Comparison of ENCODE assay signal across 1 cellular context in genomic region chr16:11612110-11612981, GRCh38.
A peak's percentile ranks its signal among the peaks of the same experiment; 100 is the strongest.
TF ChIP-seq lines count a peak whose summit lies in the region.

No MANE protein-coding gene starts in this region.

TF ChIP-seq in K562, 482 proteins besides CTCF, POLR2A, EP300 and RAD21 (continued from another document):
- TF ChIP-seq, protein P1, sequence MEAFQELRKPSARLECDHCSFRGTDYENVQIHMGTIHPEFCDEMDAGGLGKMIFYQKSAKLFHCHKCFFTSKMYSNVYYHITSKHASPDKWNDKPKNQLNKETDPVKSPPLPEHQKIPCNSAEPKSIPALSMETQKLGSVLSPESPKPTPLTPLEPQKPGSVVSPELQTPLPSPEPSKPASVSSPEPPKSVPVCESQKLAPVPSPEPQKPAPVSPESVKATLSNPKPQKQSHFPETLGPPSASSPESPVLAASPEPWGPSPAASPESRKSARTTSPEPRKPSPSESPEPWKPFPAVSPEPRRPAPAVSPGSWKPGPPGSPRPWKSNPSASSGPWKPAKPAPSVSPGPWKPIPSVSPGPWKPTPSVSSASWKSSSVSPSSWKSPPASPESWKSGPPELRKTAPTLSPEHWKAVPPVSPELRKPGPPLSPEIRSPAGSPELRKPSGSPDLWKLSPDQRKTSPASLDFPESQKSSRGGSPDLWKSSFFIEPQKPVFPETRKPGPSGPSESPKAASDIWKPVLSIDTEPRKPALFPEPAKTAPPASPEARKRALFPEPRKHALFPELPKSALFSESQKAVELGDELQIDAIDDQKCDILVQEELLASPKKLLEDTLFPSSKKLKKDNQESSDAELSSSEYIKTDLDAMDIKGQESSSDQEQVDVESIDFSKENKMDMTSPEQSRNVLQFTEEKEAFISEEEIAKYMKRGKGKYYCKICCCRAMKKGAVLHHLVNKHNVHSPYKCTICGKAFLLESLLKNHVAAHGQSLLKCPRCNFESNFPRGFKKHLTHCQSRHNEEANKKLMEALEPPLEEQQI (IDR thresholded peaks at IDR 0.05): no peak
- no peak for TF ChIP-seq THAP7 (CRISPR knock-in tag; IDR thresholded peaks at IDR 0.05)
- no peak for TF ChIP-seq ZSCAN29 (IDR thresholded peaks at IDR 0.05)
- TF ChIP-seq ZNF584 (CRISPR knock-in tag; IDR thresholded peaks at IDR 0.05; ENCODE audit: low read depth): peak; percentile 76
- no peak for TF ChIP-seq DACH1 (IDR thresholded peaks at IDR 0.05; ENCODE audit: partially characterized antibody)
- no peak for TF ChIP-seq ZBTB2 (IDR thresholded peaks at IDR 0.05)
- peak; percentile 76; the same call in 1 of the 2 replicates for TF ChIP-seq ZBTB43 (CRISPR knock-in tag; IDR thresholded peaks at IDR 0.05)
- TF ChIP-seq CHD1 (IDR thresholded peaks at IDR 0.05; ENCODE audit: low read length): no peak
- TF ChIP-seq ZNF785 (CRISPR knock-in tag; IDR thresholded peaks at IDR 0.05): 0 out of 2 replicates have a peak, but pooled peaks have one; percentile 33
- no peak for TF ChIP-seq ZMIZ1 (IDR thresholded peaks at IDR 0.05; ENCODE audit: low read depth in 2 of 2, low read length in 2 of 2)
- TF ChIP-seq, protein P2, sequence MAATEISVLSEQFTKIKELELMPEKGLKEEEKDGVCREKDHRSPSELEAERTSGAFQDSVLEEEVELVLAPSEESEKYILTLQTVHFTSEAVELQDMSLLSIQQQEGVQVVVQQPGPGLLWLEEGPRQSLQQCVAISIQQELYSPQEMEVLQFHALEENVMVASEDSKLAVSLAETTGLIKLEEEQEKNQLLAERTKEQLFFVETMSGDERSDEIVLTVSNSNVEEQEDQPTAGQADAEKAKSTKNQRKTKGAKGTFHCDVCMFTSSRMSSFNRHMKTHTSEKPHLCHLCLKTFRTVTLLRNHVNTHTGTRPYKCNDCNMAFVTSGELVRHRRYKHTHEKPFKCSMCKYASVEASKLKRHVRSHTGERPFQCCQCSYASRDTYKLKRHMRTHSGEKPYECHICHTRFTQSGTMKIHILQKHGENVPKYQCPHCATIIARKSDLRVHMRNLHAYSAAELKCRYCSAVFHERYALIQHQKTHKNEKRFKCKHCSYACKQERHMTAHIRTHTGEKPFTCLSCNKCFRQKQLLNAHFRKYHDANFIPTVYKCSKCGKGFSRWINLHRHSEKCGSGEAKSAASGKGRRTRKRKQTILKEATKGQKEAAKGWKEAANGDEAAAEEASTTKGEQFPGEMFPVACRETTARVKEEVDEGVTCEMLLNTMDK (IDR thresholded peaks at IDR 0.05; ENCODE audit: borderline replicate concordance, insufficient read depth, low read depth, low read length, poor library complexity, severe bottlenecking): no peak
- TF ChIP-seq ZNF609 (CRISPR knock-in tag; IDR thresholded peaks at IDR 0.05; ENCODE audit: borderline replicate concordance): peak; percentile 39; the same call in 1 of the 2 replicates
- no peak for TF ChIP-seq YBX1 (IDR thresholded peaks at IDR 0.05)
- no peak for TF ChIP-seq FOXJ2 (tag; IDR thresholded peaks at IDR 0.05)
- no peak for TF ChIP-seq JUNB (CRISPR knock-in tag; conservative IDR thresholded peaks at IDR 0.05)
- TF ChIP-seq RNF219 (CRISPR knock-in tag; IDR thresholded peaks at IDR 0.05): no peak
- no peak for TF ChIP-seq CBX2 (IDR thresholded peaks at IDR 0.05; ENCODE audit: insufficient read depth, low read length, poor library complexity, severe bottlenecking)
- no peak for TF ChIP-seq HDAC3 (IDR thresholded peaks at IDR 0.05; ENCODE audit: borderline replicate concordance, partially characterized antibody)
- no peak for TF ChIP-seq MXI1 (IDR thresholded peaks at IDR 0.05; ENCODE audit: low read depth, low read length)
